Comparison of ENCODE assay signal across 8 cellular contexts in genomic region chr4:184745747-184746531, GRCh38. TPM values are rescaled to one million over a fixed set of nuclear protein-coding genes. Genes with fewer than 3 reads are reported as not detected.
DNase-seq lines count a peak whose midpoint lies in the region; ATAC-seq, FAIRE-seq and TF ChIP-seq lines count a peak whose summit lies in the region.

No MANE protein-coding gene starts in this region.

- TF ChIP-seq CTCF in gastroesophageal sphincter (IDR thresholded peaks at IDR 0.05) (peak; percentile 84 to 87 (median 85)), pancreas (IDR thresholded peaks at IDR 0.05) (peak; percentile 37 to 69 (median 60))

- H3K36me3 ChIP-seq in SJSA1 (no peaks in the 10 kb centered on the region), gastroesophageal sphincter (no peaks in the 10 kb centered on the region), pancreas (no peaks in the 10 kb centered on the region), thymus (ENCODE audit: control insufficient read depth, insufficient read depth) (no peaks in the 10 kb centered on the region)

- no peaks in the 10 kb centered on the region for H3K9me3 Mint-ChIP-seq in activated naive CD4-positive, alpha-beta T cell treated with anti-CD3 and anti-CD28 coated beads for 36 hours

- TF ChIP-seq EP300 in gastroesophageal sphincter (IDR thresholded peaks at IDR 0.05), result no peak

- no peaks in the 10 kb centered on the region for H3K27me3 Mint-ChIP-seq in activated naive CD4-positive, alpha-beta T cell treated with anti-CD3 and anti-CD28 coated beads for 36 hours (ENCODE audit: low read depth)

- no peak overlapping the region for H3K4me3 ChIP-seq in SJSA1
- peak overlapping the region in 1 of 2 donors; percentile 5 for H3K4me3 ChIP-seq in gastroesophageal sphincter
- peak overlapping the region in 1 of 4 donors; percentile 16 for H3K4me3 ChIP-seq in pancreas
- H3K4me3 ChIP-seq in thymus (ENCODE audit: low read length), result peak overlapping the region; percentile 6

- H3K9me3 ChIP-seq in SJSA1 (replicated peaks) (no peaks in the 10 kb centered on the region; the same call in 1 of the 2 replicates), gastroesophageal sphincter (peaks cover 0 to 3% (median 0%) of the 10 kb centered on the region in 3 donors), pancreas (no peaks in the 10 kb centered on the region), thymus (ENCODE audit: control insufficient read depth) (no peaks in the 10 kb centered on the region)

- peak; percentile 84 for DNase-seq in AG08396 (ENCODE audit: low spot score)
- DNase-seq in LoVo (ENCODE audit: low spot score), result peak; percentile 42
- peak; percentile 61 to 65 for DNase-seq in SJSA1 (ENCODE audit: low read depth in 1 of 2, low spot score in 2 of 2)
- DNase-seq in activated naive CD4-positive, alpha-beta T cell treated with anti-CD3 and anti-CD28 coated beads for 36 hours, result peak; percentile 91
- DNase-seq in pancreas, result peak in 5 of 6 donors; percentile 65 to 77 (median 69)

- H3K27ac Mint-ChIP-seq in activated naive CD4-positive, alpha-beta T cell treated with anti-CD3 and anti-CD28 coated beads for 36 hours, result no peak overlapping the region

- no peak overlapping the region for H3K4me3 Mint-ChIP-seq in activated naive CD4-positive, alpha-beta T cell treated with anti-CD3 and anti-CD28 coated beads for 36 hours

- ATAC-seq in GM19043 (IDR thresholded peaks at IDR 0.05; ENCODE audit: low read depth, unreplicated experiment) (peak; percentile 65), gastroesophageal sphincter (peak; percentile 68), pancreas (peak; percentile 60 to 84 (median 76))

- peaks cover 8% of the 10 kb centered on the region for H3K4me1 ChIP-seq in SJSA1 (replicated peaks)
- peaks cover 0 to 38% (median 9%) of the 10 kb centered on the region in 3 donors for H3K4me1 ChIP-seq in gastroesophageal sphincter
- peaks cover 9 to 25% (median 21%) of the 10 kb centered on the region in 3 donors for H3K4me1 ChIP-seq in pancreas
- H3K4me1 ChIP-seq in thymus (ENCODE audit: control insufficient read depth, insufficient read depth, low read length), result peaks cover 14% of the 10 kb centered on the region

- intact Hi-C loops in activated naive CD4-positive, alpha-beta T cell treated with anti-CD3 and anti-CD28 coated beads for 36 hours (cut with micrococcal nuclease), result loop anchor here (1.0 to 5.0 kb wide), 8 partner anchors 16 to 484 kb away; partner anchors contain the start of gene ACSL1
- intact Hi-C loops in pancreas (cut with DNase I), result loop anchor here in 1 of 3 donors (10.0 kb wide), 1 partner anchor 239 kb away; no protein-coding TSS in a partner anchor

- H3K27me3 ChIP-seq in SJSA1 (replicated peaks), result no peaks in the 10 kb centered on the region
- no peaks in the 10 kb centered on the region for H3K27me3 ChIP-seq in gastroesophageal sphincter
- no peaks in the 10 kb centered on the region for H3K27me3 ChIP-seq in pancreas
- no peaks in the 10 kb centered on the region for H3K27me3 ChIP-seq in thymus (ENCODE audit: control insufficient read depth, insufficient read depth)

- no peak for TF ChIP-seq POLR2A in gastroesophageal sphincter (IDR thresholded peaks at IDR 0.05)

- CTCF ChIA-PET in activated naive CD4-positive, alpha-beta T cell treated with anti-CD3 and anti-CD28 coated beads for 36 hours (lab: Charles Lee), result interaction anchor here (0.6 to 2.2 kb wide), 24 partner anchors 10 to 482 kb away, joined by 3 to 15 read pairs (median 4); partner anchors contain the start of gene CENPU

- WGBS in gastroesophageal sphincter (ENCODE audit: low coverage in 1 of 2), 2 donors, result 3 to 26% methylated on average over 9 to 12 of the region's 12 CpGs
- WGBS in pancreas, 2 donors, result 21 to 23% methylated on average over 12 of the region's 12 CpGs
- WGBS in thymus, result 31% methylated on average over 12 of the region's 12 CpGs

- H3K36me3 Mint-ChIP-seq in activated naive CD4-positive, alpha-beta T cell treated with anti-CD3 and anti-CD28 coated beads for 36 hours (ENCODE audit: low read depth), result no peaks in the 10 kb centered on the region

- H3K27ac ChIP-seq in SJSA1 (no peak overlapping the region), gastroesophageal sphincter (peak overlapping the region; percentile 73 to 86 (median 82)), pancreas (peak overlapping the region; percentile 78 to 94 (median 82)), thymus (ENCODE audit: low read depth) (peak overlapping the region; percentile 86)

- H3K4me1 Mint-ChIP-seq in activated naive CD4-positive, alpha-beta T cell treated with anti-CD3 and anti-CD28 coated beads for 36 hours (ENCODE audit: low read depth), result peaks cover 15% of the 10 kb centered on the region

- FAIRE-seq in pancreas (lab: Jason Lieb, UNC), result no peak

RNA-seq across cellular contexts. Expression of gene CENPU, which starts 12.0 kb away (rescaled TPM):
- total RNA-seq in SJSA1 (2014; rRNA removed; shearing (Covaris generic)), result 106 and 111 TPM in 2 replicates
- 10 to 100 TPM; 78.7 to 91.5 TPM for total RNA-seq in activated naive CD4-positive, alpha-beta T cell treated with anti-CD3 and anti-CD28 coated beads for 36 hours
- total RNA-seq in gastroesophageal sphincter (1 to 10 TPM in 2 of 4 donors, under 1 TPM in 1, not detected in 1; 0.54 to 8.0 (median 1.1) TPM), pancreas (1 to 10 TPM in 4 of 6 donors, under 1 TPM in 2; 0.60 to 2.9 (median 1.1) TPM)
- polyA plus RNA-seq in pancreas (1 to 10 TPM; 1.1 to 1.5 TPM), thymus (10.7 TPM)

Comparison
In these comparisons a context has a peak if more than half of its experiments do, and no peak if none do; other contexts are left out.
1. RNA of gene CENPU, which starts 12.0 kb away (total RNA-seq): 106 to 111 TPM in SJSA1 and 78.7 to 91.5 TPM in activated naive CD4-positive, alpha-beta T cell treated with anti-CD3 and anti-CD28 coated beads for 36 hours; 0.60 to 2.9 TPM in pancreas and 0.54 to 8.0 TPM in gastroesophageal sphincter; every median in the first group is over 4 times any median in the second.
2. Peak in every context shown above with its lines, with median percentiles within 50 percentile points of each other: DNase-seq and ATAC-seq.